8 cellular contexts compared by ENCODE assay signal in genomic region chrX:153970398-153971123, GRCh38. TPM values are rescaled to one million over a fixed set of nuclear protein-coding genes. Genes with fewer than 3 reads are reported as not detected.
DNase-seq lines count a peak whose midpoint lies in the region; ATAC-seq and TF ChIP-seq lines count a peak whose summit lies in the region.

No MANE protein-coding gene starts in this region.

- H3K4me1 Mint-ChIP-seq in Caco-2 (ENCODE audit: low read depth, unreplicated experiment): peaks cover 8% of the 10 kb centered on the region
- peaks cover 45 to 52% of the 10 kb centered on the region in 2 donors for H3K4me1 Mint-ChIP-seq in natural killer cell

- H3K4me3 Mint-ChIP-seq in Caco-2 (ENCODE audit: unreplicated experiment) (peak overlapping the region; percentile 98), natural killer cell (peak overlapping the region; percentile 100)

- H3K4me1 ChIP-seq in Caco-2: 0 out of 2 replicates have a peak, but pooled peaks cover 8% of the 10 kb centered on the region

- intact Hi-C loops in Caco-2 (cut with micrococcal nuclease; ENCODE audit: unreplicated experiment) (loop anchor here (10.0 kb wide), 1 partner anchor 404 kb away; the partner anchor contains the start of genes EMD and FLNA), natural killer cell (cut with micrococcal nuclease) (loop anchor here (2.0 kb wide), 1 partner anchor 402 kb away; no protein-coding TSS in a partner anchor)

- no peaks in the 10 kb centered on the region for H3K27me3 ChIP-seq in Caco-2 (replicated peaks; ENCODE audit: control insufficient read depth, insufficient read depth, low read length)

- no peaks in the 10 kb centered on the region for H3K9me3 ChIP-seq in Caco-2

- H3K27me3 Mint-ChIP-seq in Caco-2 (ENCODE audit: insufficient read depth, unreplicated experiment) (no peaks in the 10 kb centered on the region), natural killer cell (ENCODE audit: low read depth in 2 of 2) (no peaks in the 10 kb centered on the region)

- POLR2A ChIA-PET in Caco-2 (lab: Charles Lee): interaction anchor here (0.5 to 1.4 kb wide), 5 partner anchors 42 to 176 kb away, joined by 3 to 4 read pairs (median 3); partner anchors contain the start of genes IDH3G and SSR4

- DNase-seq in Caco-2 (no peak), NB4 (ENCODE audit: low read depth) (peak; percentile 85), fibroblast of gingiva (ENCODE audit: low read depth) (peak; percentile 91), natural killer cell (no peak), mesenteric fat pad (ENCODE audit: low spot score) (no peak), GM19238 (ENCODE audit: insufficient read length, low spot score) (no peak)

- no peak for TF ChIP-seq CTCF in Caco-2 (IDR thresholded peaks at IDR 0.05; ENCODE audit: insufficient read depth in 1 of 2, low read depth in 1 of 2, low read length in 1 of 2, severe bottlenecking in 1 of 2, unreplicated experiment in 1 of 2)
- TF ChIP-seq CTCF in NB4 (IDR thresholded peaks at IDR 0.05; ENCODE audit: low read depth, low read length): no peak
- no peak for TF ChIP-seq CTCF in WI38 (IDR thresholded peaks at IDR 0.05; ENCODE audit: low read depth, low read length)
- TF ChIP-seq CTCF in natural killer cell (IDR thresholded peaks at IDR 0.05): no peak

- TF ChIP-seq POLR2A in NB4 (IDR thresholded peaks at IDR 0.05; ENCODE audit: extremely low read depth, insufficient read length): no peak

- peak overlapping the region; percentile 100 for H3K27ac Mint-ChIP-seq in Caco-2 (ENCODE audit: unreplicated experiment)
- peak overlapping the region; percentile 99 to 100 for H3K27ac Mint-ChIP-seq in natural killer cell

- H3K36me3 Mint-ChIP-seq in Caco-2 (ENCODE audit: insufficient read depth, unreplicated experiment) (peaks cover 35% of the 10 kb centered on the region), natural killer cell (no peaks in the 10 kb centered on the region)

- H3K9me3 Mint-ChIP-seq in Caco-2 (ENCODE audit: unreplicated experiment) (no peaks in the 10 kb centered on the region), natural killer cell (no peaks in the 10 kb centered on the region)

- H3K4me3 ChIP-seq in Caco-2 (ENCODE audit: low read depth, low read length) (peak overlapping the region; percentile 73), NB4 (ENCODE audit: low read depth, low read length) (peak overlapping the region; percentile 90), WI38 (ENCODE audit: low read depth, low read length) (peak overlapping the region; percentile 95)

- TSS peak; percentile 43 for BruUV-seq in Caco-2 (replicated peaks; lab: Mats Ljungman, UMichigan)

- CTCF ChIA-PET in Caco-2 (lab: Charles Lee): no interaction called here

- H3K36me3 ChIP-seq in Caco-2 (ENCODE audit: control insufficient read depth, insufficient read depth, low read length): no peaks in the 10 kb centered on the region; the same call in 1 of the 2 replicates

- ATAC-seq in GM21576 (IDR thresholded peaks at IDR 0.05; ENCODE audit: unreplicated experiment) (peak; percentile 2), natural killer cell (peak; percentile 4 to 14 (median 12))

RNA-seq across cellular contexts. Expression of gene HCFC1, which starts 1.1 kb away (rescaled TPM):
- total RNA-seq in Caco-2 (2022): 93.7 and 95.6 TPM in 2 replicates
- total RNA-seq in natural killer cell: 10 to 100 TPM; 65.2 to 76.7 (median 67.5) TPM
- total RNA-seq in mesenteric fat pad: 45.3 TPM

RNA-seq across cellular contexts. Expression of gene TMEM187, which starts 2.0 kb away (rescaled TPM):
- 4.9 and 6.6 TPM in 2 replicates for total RNA-seq in Caco-2 (2022)
- 1 to 10 TPM; 1.2 to 4.3 (median 1.4) TPM for total RNA-seq in natural killer cell
- total RNA-seq in mesenteric fat pad: 8.7 TPM

RNA-seq across cellular contexts. Expression of gene RENBP, which starts 26.1 kb away (rescaled TPM):
- total RNA-seq in Caco-2 (2022) (0.75 and 1.2 TPM in 2 replicates), natural killer cell (10 to 100 TPM; 14.3 to 17.1 (median 15.2) TPM), mesenteric fat pad (34.5 TPM)

RNA-seq across cellular contexts. Expression of gene NAA10, which starts 35.7 kb away (rescaled TPM):
- total RNA-seq in Caco-2 (2022): 91.3 and 93.8 TPM in 2 replicates
- 10 to 100 TPM; 63.4 to 82.3 (median 73.1) TPM for total RNA-seq in natural killer cell
- total RNA-seq in mesenteric fat pad: 118 TPM

RNA-seq across cellular contexts. Expression of gene ARHGAP4, which starts 44.5 kb away (rescaled TPM):
- total RNA-seq in Caco-2 (2022) (13.0 and 15.7 TPM in 2 replicates), natural killer cell (100 to 1,000 TPM; 352 to 398 (median 384) TPM), mesenteric fat pad (43.0 TPM)

Comparison
In these comparisons a context has a peak if more than half of its experiments do, and no peak if none do; other contexts are left out.
1. DNase-seq: peak in NB4 (single experiment) and fibroblast of gingiva (single experiment); none in Caco-2 (0 of 2), natural killer cell (single experiment), mesenteric fat pad (single experiment) and GM19238 (single experiment).
2. Peak in every context shown above with its lines, with median percentiles within 50 percentile points of each other: H3K4me3 ChIP-seq.